10 cellular contexts compared by ENCODE assay signal in genomic region chr17:4658478-4659305, GRCh38. TPM values are rescaled to one million over a fixed set of nuclear protein-coding genes. Genes with fewer than 3 reads are reported as not detected.
A peak's percentile ranks its signal among the peaks of the same experiment; 100 is the strongest.
DNase-seq lines count a peak whose midpoint lies in the region; ATAC-seq, FAIRE-seq and TF ChIP-seq lines count a peak whose summit lies in the region.
"Had no signal": no experiment of that assay in that cellular context is flagged by ENCODE, and none has a peak within 500 bp of the region (broad histone marks: within the 10 kb centered on the region; RNA-seq: fewer than 3 reads in every experiment).

No MANE protein-coding gene starts in this region.

- intact Hi-C loops in endothelial cell of umbilical vein (cut with micrococcal nuclease) = no loop called here

- no peaks in the 10 kb centered on the region for H3K4me1 ChIP-seq in endothelial cell of umbilical vein (ENCODE audit: control insufficient read depth, extremely low read depth, insufficient read depth, low read length)

- H3K4me2 ChIP-seq in endothelial cell of umbilical vein (ENCODE audit: insufficient read depth, low read length) = no peak overlapping the region

- H3K9me3 ChIP-seq in endothelial cell of umbilical vein (replicated peaks; ENCODE audit: control insufficient read depth, insufficient read depth, low read length) = no peaks in the 10 kb centered on the region

- no peaks in the 10 kb centered on the region for H3K27me3 ChIP-seq in endothelial cell of umbilical vein (ENCODE audit: control insufficient read depth in 2 of 2, insufficient read depth in 2 of 2, low read length in 2 of 2)

- CTCF ChIA-PET in endothelial cell of umbilical vein (lab: Charles Lee) = interaction anchor here (0.6 to 1.6 kb wide), 2 partner anchors 20 to 227 kb away, joined by 3 read pairs; no protein-coding TSS in a partner anchor

- ATAC-seq in GM18520 (IDR thresholded peaks at IDR 0.05; ENCODE audit: unreplicated experiment) = no peak
- ATAC-seq: naive thymus-derived CD4-positive, alpha-beta T cell; Panc1 had no signal

- peak; percentile 52 for DNase-seq in activated CD4-positive, CD25-positive, alpha-beta regulatory T cell treated with anti-CD3 and anti-CD28 coated beads, Interleukin-2, amount 50 U/mL, for 72 hours
- no peak for DNase-seq in activated CD4-positive, CD25-positive, alpha-beta regulatory T cell (lab: John Stamatoyannopoulos, UW)
- peak; percentile 86 for DNase-seq in activated CD4-positive, alpha-beta T cell treated with anti-CD3 and anti-CD28 coated beads for 48 hours
- DNase-seq in endothelial cell of umbilical vein (ENCODE audit: low read depth, low spot score) (peak; percentile 51), D341Med (ENCODE audit: low spot score) (no peak), middle frontal gyrus (ENCODE audit: extremely low spot score, low spot score) (no peak)
- DNase-seq in stimulated activated CD8-positive, alpha-beta memory T cell treated with anti-CD3 and anti-CD28 coated beads, Interleukin-2, amount 100 ng/mL, for 48 hours (ENCODE audit: low read depth in 2 of 2) = peak; percentile 54 to 64

- TF ChIP-seq POLR2A in endothelial cell of umbilical vein (IDR thresholded peaks at IDR 0.05; ENCODE audit: low read depth, low read length) = no peak

- no peak overlapping the region for H3K9ac ChIP-seq in endothelial cell of umbilical vein (replicated peaks; ENCODE audit: extremely low read depth, insufficient read depth, low read length)

- no peaks in the 10 kb centered on the region for H3K79me2 ChIP-seq in endothelial cell of umbilical vein (ENCODE audit: control insufficient read depth, insufficient read depth, low read length)

- POLR2A ChIA-PET in endothelial cell of umbilical vein (lab: Charles Lee) = no interaction called here

- no peaks in the 10 kb centered on the region for H3K36me3 ChIP-seq in endothelial cell of umbilical vein (ENCODE audit: control insufficient read depth in 2 of 2, extremely low read depth in 1 of 2, insufficient read depth in 2 of 2, low read length in 2 of 2)

- peak; percentile 37 for FAIRE-seq in endothelial cell of umbilical vein (lab: Jason Lieb, UNC)

- H2AFZ ChIP-seq in endothelial cell of umbilical vein (ENCODE audit: low read depth, low read length) = no peak overlapping the region

- no peaks in the 10 kb centered on the region for H3K9me1 ChIP-seq in endothelial cell of umbilical vein (replicated peaks; ENCODE audit: control insufficient read depth, extremely low read depth, insufficient read depth, low read length)

- no peaks in the 10 kb centered on the region for H4K20me1 ChIP-seq in endothelial cell of umbilical vein (replicated peaks; ENCODE audit: control insufficient read depth, extremely low read depth, insufficient read depth, low read length)

- dilution Hi-C loops in endothelial cell of umbilical vein (cut with MboI; ENCODE audit: extremely low pct_ligation_motif_present, low sequenced_read_pairs) = no loop called here

- no peak for TF ChIP-seq CTCF in endothelial cell of umbilical vein (IDR thresholded peaks at IDR 0.05; ENCODE audit: extremely low read depth in 1 of 2, insufficient read depth in 1 of 2, low read depth in 1 of 2, low read length in 2 of 2)

- no peak overlapping the region for H3K27ac ChIP-seq in endothelial cell of umbilical vein (ENCODE audit: insufficient read depth, low read depth, low read length)

- no peak overlapping the region for H3K4me3 ChIP-seq in endothelial cell of umbilical vein (replicated peaks in 1 of 3; ENCODE audit: insufficient read depth in 1 of 3, low read depth in 1 of 3, low read length in 3 of 3)

- BruUV-seq in endothelial cell of umbilical vein (replicated peaks; lab: Mats Ljungman, UMichigan) = no TSS peak

TF ChIP-seq in endothelial cell of umbilical vein, 7 proteins besides CTCF, POLR2A, EP300 and RAD21:
- TF ChIP-seq POLR2AphosphoS5 (IDR thresholded peaks at IDR 0.05; ENCODE audit: insufficient read depth, low read depth, low read length) (no peak), EZH2 (IDR thresholded peaks at IDR 0.05; ENCODE audit: borderline replicate concordance, low read depth, low read length, severe bottlenecking) (no peak), GATA2 (IDR thresholded peaks at IDR 0.05; ENCODE audit: insufficient read depth, insufficient read length, low read depth, low read length) (peak; percentile 63), JUN (IDR thresholded peaks at IDR 0.05; ENCODE audit: borderline replicate concordance, insufficient read depth, insufficient read length, low read depth) (no peak)
TF ChIP-seq in endothelial cell of umbilical vein: peak in this region for 1.

RNA-seq across cellular contexts. Expression of gene ALOX15, which starts 17.2 kb away (rescaled TPM):
- total RNA-seq in endothelial cell of umbilical vein = not detected in 2 replicates
- not detected in 2 replicates for polyA plus RNA-seq in endothelial cell of umbilical vein
- polyA plus RNA-seq in endothelial cell of umbilical vein (2011; cell fraction: cytosol; rRNA removed) = not detected in 2 replicates
- polyA plus RNA-seq in endothelial cell of umbilical vein (2011; cell fraction: nucleus; rRNA removed) = not detected in 2 replicates
- polyA plus RNA-seq in endothelial cell of umbilical vein (2012) = not detected in 2 replicates
- polyA minus RNA-seq in endothelial cell of umbilical vein = not detected in 2 replicates
- not detected for polyA minus RNA-seq in endothelial cell of umbilical vein (2011; cell fraction: cytosol; rRNA and poly(A)+ RNA removed)
- not detected in 2 replicates for polyA minus RNA-seq in endothelial cell of umbilical vein (2011; cell fraction: nucleus; rRNA and poly(A)+ RNA removed)
- polyA plus RNA-seq: naive thymus-derived CD4-positive, alpha-beta T cell had no signal

RNA-seq across cellular contexts. Expression of gene PELP1, which starts 45.2 kb away (rescaled TPM):
- 58.5 and 63.9 TPM in 2 replicates for total RNA-seq in endothelial cell of umbilical vein
- polyA plus RNA-seq in endothelial cell of umbilical vein = 26.8 and 41.2 TPM in 2 replicates
- polyA plus RNA-seq in endothelial cell of umbilical vein (2011; cell fraction: cytosol; rRNA removed) = 18.8 and 19.3 TPM in 2 replicates
- 61.1 and 62.1 TPM in 2 replicates for polyA plus RNA-seq in endothelial cell of umbilical vein (2011; cell fraction: nucleus; rRNA removed)
- 36.8 and 37.0 TPM in 2 replicates for polyA plus RNA-seq in endothelial cell of umbilical vein (2012)
- 35.7 and 40.3 TPM in 2 replicates for polyA minus RNA-seq in endothelial cell of umbilical vein
- 25.6 TPM for polyA minus RNA-seq in endothelial cell of umbilical vein (2011; cell fraction: cytosol; rRNA and poly(A)+ RNA removed)
- 42.6 and 49.6 TPM in 2 replicates for polyA minus RNA-seq in endothelial cell of umbilical vein (2011; cell fraction: nucleus; rRNA and poly(A)+ RNA removed)

RNA-seq across cellular contexts. Expression of gene ARRB2, which starts 51.7 kb away (rescaled TPM):
- total RNA-seq in endothelial cell of umbilical vein = 21.3 and 25.2 TPM in 2 replicates
- 18.6 and 19.1 TPM in 2 replicates for polyA plus RNA-seq in endothelial cell of umbilical vein
- 16.6 and 19.0 TPM in 2 replicates for polyA plus RNA-seq in endothelial cell of umbilical vein (2011; cell fraction: cytosol; rRNA removed)
- polyA plus RNA-seq in endothelial cell of umbilical vein (2011; cell fraction: nucleus; rRNA removed) = 21.1 and 22.8 TPM in 2 replicates
- polyA plus RNA-seq in endothelial cell of umbilical vein (2012) = 18.6 and 24.9 TPM in 2 replicates
- 11.4 TPM in 2 replicates for polyA minus RNA-seq in endothelial cell of umbilical vein
- polyA minus RNA-seq in endothelial cell of umbilical vein (2011; cell fraction: cytosol; rRNA and poly(A)+ RNA removed) = 14.8 TPM
- 3.7 and 4.7 TPM in 2 replicates for polyA minus RNA-seq in endothelial cell of umbilical vein (2011; cell fraction: nucleus; rRNA and poly(A)+ RNA removed)

Comparison
In these comparisons a context has a peak if more than half of its experiments do, and no peak if none do; other contexts are left out.
1. DNase-seq: peak in activated CD4-positive, CD25-positive, alpha-beta regulatory T cell treated with anti-CD3 and anti-CD28 coated beads, Interleukin-2, amount 50 U/mL, for 72 hours (single experiment), activated CD4-positive, alpha-beta T cell treated with anti-CD3 and anti-CD28 coated beads for 48 hours (single experiment), endothelial cell of umbilical vein (single experiment) and stimulated activated CD8-positive, alpha-beta memory T cell treated with anti-CD3 and anti-CD28 coated beads, Interleukin-2, amount 100 ng/mL, for 48 hours (2 of 2); none in activated CD4-positive, CD25-positive, alpha-beta regulatory T cell (0 of 4), D341Med (single experiment) and middle frontal gyrus (single experiment).